In genomic region chr7:101205901-101206664, GRCh38 we compare ENCODE assay signal across 1 cellular context.
TF ChIP-seq lines count a peak whose summit lies in the region.

No MANE protein-coding gene starts in this region.

TF ChIP-seq in H1, 55 proteins besides CTCF, POLR2A, EP300 and RAD21:
- TF ChIP-seq HDAC2 (IDR thresholded peaks at IDR 0.05; ENCODE audit: borderline replicate concordance in 1 of 2, low read depth in 2 of 2, low read length in 2 of 2), result no peak
- TF ChIP-seq SIRT6 (IDR thresholded peaks at IDR 0.05; ENCODE audit: low read length), result no peak
- no peak for TF ChIP-seq SP4 (IDR thresholded peaks at IDR 0.05; ENCODE audit: low read length)
- no peak for TF ChIP-seq MAFK (IDR thresholded peaks at IDR 0.05; ENCODE audit: low read depth, low read length)
- TF ChIP-seq ZNF274 (IDR thresholded peaks at IDR 0.05; ENCODE audit: borderline replicate concordance, extremely low read depth, low read length), result no peak
- no peak for TF ChIP-seq HDAC6 (IDR thresholded peaks at IDR 0.05; ENCODE audit: low read depth, low read length)
- TF ChIP-seq SUZ12 (IDR thresholded peaks at IDR 0.05; ENCODE audit: low read length), result no peak
- no peak for TF ChIP-seq TAF1 (IDR thresholded peaks at IDR 0.05; ENCODE audit: low read depth, low read length)
- TF ChIP-seq EGR1 (IDR thresholded peaks at IDR 0.05; ENCODE audit: borderline replicate concordance, low read depth, low read length), result no peak
- no peak for TF ChIP-seq POLR2AphosphoS5 (IDR thresholded peaks at IDR 0.05; ENCODE audit: low read depth, low read length)
- TF ChIP-seq SIN3A (conservative IDR thresholded peaks at IDR 0.05 in 1 of 2, IDR thresholded peaks at IDR 0.05 in 1 of 2; ENCODE audit: low read depth in 1 of 2, low read length in 2 of 2), result no peak
- no peak for TF ChIP-seq CHD7 (IDR thresholded peaks at IDR 0.05; ENCODE audit: insufficient replicate concordance, low read length)
- TF ChIP-seq RXRA (IDR thresholded peaks at IDR 0.05; ENCODE audit: insufficient read depth, low read depth, low read length), result no peak
- TF ChIP-seq KDM1A (IDR thresholded peaks at IDR 0.05; ENCODE audit: borderline replicate concordance, low read length), result no peak
- no peak for TF ChIP-seq CHD1 (IDR thresholded peaks at IDR 0.05; ENCODE audit: low read depth, low read length)
